In genomic region chr11:86669424-86669823, GRCh38 we compare ENCODE assay signal across 18 cellular contexts. TPM values are rescaled to one million over a fixed set of nuclear protein-coding genes. Genes with fewer than 3 reads are reported as not detected.
A peak's percentile ranks its signal among the peaks of the same experiment; 100 is the strongest.
DNase-seq lines count a peak whose midpoint lies in the region; ATAC-seq and TF ChIP-seq lines count a peak whose summit lies in the region.
"Had no signal": no experiment of that assay in that cellular context is flagged by ENCODE, and none has a peak within 500 bp of the region (broad histone marks: within the 10 kb centered on the region; RNA-seq: fewer than 3 reads in every experiment).

No MANE protein-coding gene starts in this region.

- intact Hi-C loops in left ventricle myocardium superior (cut with micrococcal nuclease) (no loop called here), uterus (cut with DNase I; ENCODE audit: low total_unique reads) (no loop called here), testis (cut with DNase I; ENCODE audit: low total_unique reads) (no loop called here)

- no peak for TF ChIP-seq POLR2A in uterus (IDR thresholded peaks at IDR 0.05)
- no peak for TF ChIP-seq POLR2A in testis (IDR thresholded peaks at IDR 0.05)

- 45 to 48% methylated on average over 7 of the region's 7 CpGs for whole genome bisulfite sequencing in testis, 2 donors

- H3K9me3 ChIP-seq in right atrium auricular region: no peaks in the 10 kb centered on the region
- H3K9me3 ChIP-seq in uterus: no peaks in the 10 kb centered on the region
- no peaks in the 10 kb centered on the region for H3K9me3 ChIP-seq in testis
- H3K9me3 ChIP-seq: esophagus squamous epithelium, SJSA1 had no signal

- H3K4me1 ChIP-seq in right atrium auricular region (peaks cover 0 to 32% of the 10 kb centered on the region in 2 donors), uterus (peaks cover 3 to 4% of the 10 kb centered on the region in 2 donors), testis (peaks cover 24% of the 10 kb centered on the region)

- TF ChIP-seq CTCF in right atrium auricular region (IDR thresholded peaks at IDR 0.05) (no peak), neural crest cell (conservative IDR thresholded peaks at IDR 0.05) (no peak), uterus (IDR thresholded peaks at IDR 0.05) (no peak), testis (IDR thresholded peaks at IDR 0.05) (no peak)

- no peak overlapping the region for H3K27ac Mint-ChIP-seq in neural crest cell (ENCODE audit: unreplicated experiment)
- H3K27ac Mint-ChIP-seq: activated B cell treated with CpG ODN at 0.5 μM for 24 hours; activated CD8-positive, alpha-beta memory T cell treated with anti-CD3 and anti-CD28 coated beads, Interleukin-2, amount 10 ng/mL, durations not matched to agents 7 days and 5 days; activated T-helper 17 cell treated with anti-CD3 and anti-CD28 coated beads, Interleukin-2, amount 50 U/mL, for 72 hours had no signal

- H3K9me3 Mint-ChIP-seq in neural crest cell: peaks cover 5% of the 10 kb centered on the region
- H3K9me3 Mint-ChIP-seq: activated B cell treated with CpG ODN at 0.5 μM for 24 hours; activated T-helper 17 cell treated with anti-CD3 and anti-CD28 coated beads, Interleukin-2, amount 50 U/mL, for 72 hours; immature natural killer cell had no signal

- H3K4me3 ChIP-seq in right atrium auricular region (no peak overlapping the region), uterus (no peak overlapping the region), testis (no peak overlapping the region)
- H3K4me3 ChIP-seq: esophagus squamous epithelium, SJSA1 had no signal

- peaks cover 10% of the 10 kb centered on the region for H3K36me3 Mint-ChIP-seq in neural crest cell (ENCODE audit: low read depth)
- H3K36me3 Mint-ChIP-seq: activated CD8-positive, alpha-beta memory T cell treated with anti-CD3 and anti-CD28 coated beads, Interleukin-2, amount 10 ng/mL, durations not matched to agents 7 days and 5 days had no signal

- DNase-seq in right atrium auricular region (ENCODE audit: low spot score) (no peak), left ventricle myocardium superior (no peak), amniotic epithelial cell (ENCODE audit: low read depth) (peak; percentile 18), neural crest cell (ENCODE audit: low read depth, low spot score) (no peak), uterus (no peak), testis (no peak), AG20443 (ENCODE audit: low spot score) (no peak), A172 (ENCODE audit: low spot score) (no peak)
- DNase-seq: activated B cell treated with CpG ODN at 0.5 μM for 24 hours; activated CD8-positive, alpha-beta memory T cell treated with anti-CD3 and anti-CD28 coated beads, Interleukin-2, amount 10 ng/mL, durations not matched to agents 7 days and 5 days; esophagus squamous epithelium; immature natural killer cell; NCI-H2029; NCI-H510A; stimulated activated naive CD4-positive, alpha-beta T cell treated with Interleukin-2 at 50 U/mL for 16 hours had no signal

- H3K4me1 Mint-ChIP-seq in neural crest cell: peaks cover 41% of the 10 kb centered on the region
- H3K4me1 Mint-ChIP-seq: activated T-helper 17 cell treated with anti-CD3 and anti-CD28 coated beads, Interleukin-2, amount 50 U/mL, for 72 hours had no signal

- H3K27me3 Mint-ChIP-seq in neural crest cell (ENCODE audit: low read depth): peaks cover 13% of the 10 kb centered on the region

- H3K27ac ChIP-seq in right atrium auricular region (peak overlapping the region; percentile 90 to 92), uterus (peak overlapping the region; percentile 96 to 98), testis (no peak overlapping the region)
- H3K27ac ChIP-seq: SJSA1 had no signal

- no peak for ATAC-seq in left ventricle myocardium superior
- ATAC-seq: activated CD8-positive, alpha-beta memory T cell treated with anti-CD3 and anti-CD28 coated beads, Interleukin-2, amount 10 ng/mL, durations not matched to agents 7 days and 5 days; activated T-helper 17 cell treated with anti-CD3 and anti-CD28 coated beads, Interleukin-2, amount 50 U/mL, for 72 hours had no signal

- H3K36me3 ChIP-seq in right atrium auricular region (peaks cover 3% of the 10 kb centered on the region), uterus (no peaks in the 10 kb centered on the region), testis (ENCODE audit: low read depth, missing control alignments) (no peaks in the 10 kb centered on the region)
- H3K36me3 ChIP-seq: esophagus squamous epithelium, SJSA1 had no signal

- H3K4me3 Mint-ChIP-seq in neural crest cell: peak overlapping the region; percentile 71
- H3K4me3 Mint-ChIP-seq: activated B cell treated with CpG ODN at 0.5 μM for 24 hours; activated CD8-positive, alpha-beta memory T cell treated with anti-CD3 and anti-CD28 coated beads, Interleukin-2, amount 10 ng/mL, durations not matched to agents 7 days and 5 days; activated T-helper 17 cell treated with anti-CD3 and anti-CD28 coated beads, Interleukin-2, amount 50 U/mL, for 72 hours had no signal

- H3K27me3 ChIP-seq in right atrium auricular region (no peaks in the 10 kb centered on the region), uterus (no peaks in the 10 kb centered on the region), testis (no peaks in the 10 kb centered on the region)
- H3K27me3 ChIP-seq: SJSA1 had no signal

RNA-seq across cellular contexts. Expression of gene ME3, which starts 3.0 kb away (rescaled TPM):
- total RNA-seq in right atrium auricular region: 10 to 100 TPM; 20.5 to 33.1 TPM
- total RNA-seq in left ventricle myocardium superior: 29.8 TPM
- total RNA-seq in neural crest cell: 17.3 and 18.9 TPM in 2 replicates
- total RNA-seq in uterus: 100 to 1,000 TPM in 1 of 4 donors, 10 to 100 TPM in 3; 44.3 to 169 (median 54.2) TPM
- total RNA-seq in testis: 100 to 1,000 TPM; 115 to 170 TPM
- polyA plus RNA-seq in testis (ENCODE audit: insufficient read depth, low read depth, low replicate concordance): 26.7 TPM
- 0.72 and 4.2 TPM in 2 replicates for total RNA-seq in A172 (2014; rRNA removed; shearing (Covaris generic))
- total RNA-seq: OCI-LY7 had no signal

Comparison
In these comparisons a context has a peak if more than half of its experiments do, and no peak if none do; other contexts are left out.
1. H3K27ac ChIP-seq: peak in right atrium auricular region (2 of 2) and uterus (2 of 2); none in testis (0 of 2).